Comparison of ENCODE assay signal across 1 cellular context in genomic region chr6:163940705-163941470, GRCh38.
TF ChIP-seq lines count a peak whose summit lies in the region.

No MANE protein-coding gene starts in this region.

TF ChIP-seq in K562, 482 proteins besides CTCF, POLR2A, EP300 and RAD21 (continues in another document):
- TF ChIP-seq ZNF695 (CRISPR knock-in tag; IDR thresholded peaks at IDR 0.05) (peak; percentile 70; the same call in 1 of the 2 replicates), NFRKB (IDR thresholded peaks at IDR 0.05; ENCODE audit: low read depth) (no peak), MCM5 (IDR thresholded peaks at IDR 0.05; ENCODE audit: low read depth) (no peak), BACH1 (tag; IDR thresholded peaks at IDR 0.05) (peak; percentile 87), HDAC6 (IDR thresholded peaks at IDR 0.05; ENCODE audit: low read depth, low read length) (no peak), SRF (CRISPR knock-in tag; IDR thresholded peaks at IDR 0.05) (peak; percentile 79 to 98), ZNF347 (CRISPR knock-in tag; IDR thresholded peaks at IDR 0.05; ENCODE audit: low read depth) (0 out of 2 replicates have a peak, but pooled peaks have one; percentile 23), NCOA2 (IDR thresholded peaks at IDR 0.05; ENCODE audit: partially characterized antibody in 2 of 2) (no peak), PRMT5 (CRISPR knock-in tag; IDR thresholded peaks at IDR 0.05) (no peak), NFE2L1 (tag; IDR thresholded peaks at IDR 0.05; ENCODE audit: borderline replicate concordance, low read depth) (peak; percentile 40; the same call in 1 of the 2 replicates), ERF (CRISPR knock-in tag; IDR thresholded peaks at IDR 0.05) (0 out of 2 replicates have a peak, but pooled peaks have one; percentile 11), MLX (CRISPR knock-in tag; conservative IDR thresholded peaks at IDR 0.05) (0 out of 4 replicates have a peak, but pooled peaks of 1 of the 2 experiments have one; percentile 65), SMARCE1 (IDR thresholded peaks at IDR 0.05) (no peak), ZNF449 (CRISPR knock-in tag; IDR thresholded peaks at IDR 0.05) (peak; percentile 88), TSHZ1 (CRISPR knock-in tag; IDR thresholded peaks at IDR 0.05) (peak; percentile 78), ZNF639 (CRISPR knock-in tag; conservative IDR thresholded peaks at IDR 0.05 in 1 of 2, IDR thresholded peaks at IDR 0.05 in 1 of 2) (peak in 1 of 2 experiments; percentile 91; a peak in 2 of 4 replicates), ZNF384 (IDR thresholded peaks at IDR 0.05; ENCODE audit: low read depth, low read length) (no peak), CREB5 (CRISPR knock-in tag; IDR thresholded peaks at IDR 0.05) (peak; percentile 79; the same call in 1 of the 2 replicates), RFX1 (IDR thresholded peaks at IDR 0.05) (peak; percentile 32; the same call in 1 of the 2 replicates), ZNF311 (CRISPR knock-in tag; IDR thresholded peaks at IDR 0.05) (peak; percentile 90), NUFIP1 (IDR thresholded peaks at IDR 0.05; ENCODE audit: partially characterized antibody) (no peak), ZNF140 (CRISPR knock-in tag; IDR thresholded peaks at IDR 0.05) (peak; percentile 69; the same call in 1 of the 2 replicates), RREB1 (CRISPR knock-in tag; IDR thresholded peaks at IDR 0.05) (peak; percentile 97), DIDO1 (tag; IDR thresholded peaks at IDR 0.05; ENCODE audit: low read depth) (peak; percentile 87), RBFOX2 (IDR thresholded peaks at IDR 0.05; ENCODE audit: low read depth, low read length) (no peak), PTTG1 (tag; IDR thresholded peaks at IDR 0.05; ENCODE audit: low read depth) (peak; percentile 90), ATF6 (CRISPR knock-in tag; IDR thresholded peaks at IDR 0.05) (no peak), ZFP30 (CRISPR knock-in tag; IDR thresholded peaks at IDR 0.05; ENCODE audit: borderline replicate concordance) (no peak), DDX20 (tag; IDR thresholded peaks at IDR 0.05; ENCODE audit: low read depth) (peak; percentile 67; the same call in 1 of the 2 replicates), RUNX1 (IDR thresholded peaks at IDR 0.05; ENCODE audit: low read depth) (no peak), MAFG (tag; conservative IDR thresholded peaks at IDR 0.05) (no peak), ZNF134 (CRISPR knock-in tag; conservative IDR thresholded peaks at IDR 0.05) (0 out of 2 replicates have a peak, but pooled peaks have one; percentile 56), ZNF79 (CRISPR knock-in tag; IDR thresholded peaks at IDR 0.05; ENCODE audit: low read depth) (peak; percentile 77), KHSRP (IDR thresholded peaks at IDR 0.05) (no peak), MIER1 (IDR thresholded peaks at IDR 0.05; ENCODE audit: low read depth) (no peak), GABPA (tag; conservative IDR thresholded peaks at IDR 0.05; ENCODE audit: low read depth) (0 out of 2 replicates have a peak, but pooled peaks have one; percentile 36), MXI1 (IDR thresholded peaks at IDR 0.05; ENCODE audit: low read depth, low read length) (no peak), TCF15 (CRISPR knock-in tag; IDR thresholded peaks at IDR 0.05) (no peak), ZBTB2 (IDR thresholded peaks at IDR 0.05) (no peak), CREB3 (tag; conservative IDR thresholded peaks at IDR 0.05; ENCODE audit: low read depth) (peak; percentile 79; the same call in 1 of the 2 replicates), SIN3A (IDR thresholded peaks at IDR 0.05; ENCODE audit: borderline replicate concordance in 2 of 2, control insufficient read depth in 1 of 2, low read depth in 2 of 2, low read length in 2 of 2) (no peak), NR2C1 (IDR thresholded peaks at IDR 0.05) (no peak), NR2C1 (tag; IDR thresholded peaks at IDR 0.05) (peak; percentile 78), ZNF589 (CRISPR knock-in tag; IDR thresholded peaks at IDR 0.05; ENCODE audit: low read depth) (peak; percentile 83), FOXK1 (CRISPR knock-in tag; IDR thresholded peaks at IDR 0.05; ENCODE audit: borderline replicate concordance) (no peak), CREB1 (IDR thresholded peaks at IDR 0.05) (no peak), CREB1 (CRISPR knock-in tag; IDR thresholded peaks at IDR 0.05) (no peak)
